ENCODE assay signal across 1 cellular context in genomic region chr19:44677019-44677809, GRCh38.
TF ChIP-seq lines count a peak whose summit lies in the region.

No MANE protein-coding gene starts in this region.

TF ChIP-seq in H1, 55 proteins besides CTCF, POLR2A, EP300 and RAD21:
- peak; percentile 65; the same call in 1 of the 2 replicates for TF ChIP-seq JUND (IDR thresholded peaks at IDR 0.05; ENCODE audit: low read length)
- TF ChIP-seq HDAC6 (IDR thresholded peaks at IDR 0.05; ENCODE audit: low read depth, low read length) = no peak
- no peak for TF ChIP-seq ATF3 (IDR thresholded peaks at IDR 0.05; ENCODE audit: insufficient read depth, low read depth, low read length)
- TF ChIP-seq USF2 (IDR thresholded peaks at IDR 0.05; ENCODE audit: low read length) = 0 out of 2 replicates have a peak, but pooled peaks have one; percentile 31
- peak; percentile 64; the same call in 1 of the 2 replicates for TF ChIP-seq SP1 (IDR thresholded peaks at IDR 0.05; ENCODE audit: low read depth, low read length)
TF ChIP-seq in H1: peak in this region for 3.
